In the genomic region with DNA sequence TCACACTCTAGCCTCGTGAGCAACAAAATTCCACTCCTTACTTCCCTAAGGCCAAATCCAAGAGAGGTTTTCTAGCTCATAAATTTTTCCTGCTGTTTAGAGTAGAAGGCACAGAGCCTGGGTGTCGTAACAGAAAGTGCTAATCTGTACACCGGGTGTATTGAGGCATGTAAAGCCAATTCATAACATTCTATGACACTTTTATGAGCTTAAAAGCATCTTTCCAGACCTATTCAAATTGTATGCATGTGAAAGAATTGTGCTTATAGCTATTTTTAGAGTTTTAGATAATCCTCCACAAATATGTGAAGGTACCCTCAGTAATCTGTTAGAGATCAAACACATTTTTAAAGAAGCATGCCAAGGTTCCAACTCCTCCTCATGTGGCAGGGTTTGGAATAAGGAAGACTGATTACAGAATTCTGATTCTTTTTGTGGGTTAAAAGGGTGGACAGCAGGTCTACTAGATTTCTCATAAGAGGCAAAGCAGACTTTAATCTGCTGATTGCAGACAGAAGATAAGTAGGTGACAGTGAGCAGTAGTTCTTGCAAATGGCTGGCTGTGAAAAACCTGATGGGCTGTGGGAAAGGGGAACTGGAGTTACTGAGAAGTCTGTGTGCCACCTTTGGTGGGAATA, we compare ENCODE assay signal across 23 cellular contexts. TPM values are rescaled to one million over a fixed set of nuclear protein-coding genes. Genes with fewer than 3 reads are reported as not detected.
DNase-seq lines count a peak whose midpoint lies in the region; ATAC-seq, FAIRE-seq and TF ChIP-seq lines count a peak whose summit lies in the region.
"Had no signal": no experiment of that assay in that cellular context is flagged by ENCODE, and none has a peak within 500 bp of the region (broad histone marks: within the 10 kb centered on the region; RNA-seq: fewer than 3 reads in every experiment).

No MANE protein-coding gene starts in this region.

- H4K5ac ChIP-seq in mesendoderm (ENCODE audit: low read length), result no peak overlapping the region

- H3K9ac ChIP-seq in astrocyte (ENCODE audit: low read length), result no peak overlapping the region
- no peak overlapping the region for H3K9ac ChIP-seq in mesendoderm (ENCODE audit: low read length)

- no peak overlapping the region for H2BK120ac ChIP-seq in mesendoderm (ENCODE audit: low read depth, low read length)

- no peak overlapping the region for H2AFZ ChIP-seq in astrocyte (ENCODE audit: low read depth, low read length)

- in situ Hi-C loops in HAP-1 (cut with MboI; ENCODE audit: low sequenced_read_pairs), result no loop called here

- no peak overlapping the region for H3K4me3 ChIP-seq in AG10803 (ENCODE audit: low read length)
- no peak overlapping the region for H3K4me3 ChIP-seq in HAP-1
- H3K4me3 ChIP-seq in astrocyte (ENCODE audit: insufficient read depth, low read depth, low read length), result no peak overlapping the region
- no peak overlapping the region for H3K4me3 ChIP-seq in mesendoderm (ENCODE audit: low read length)
- H3K4me3 ChIP-seq: MG63, right atrium auricular region, suprapubic skin had no signal

- no peak overlapping the region for H3K4me2 ChIP-seq in astrocyte (ENCODE audit: low read length)
- H3K4me2 ChIP-seq in mesendoderm (ENCODE audit: low read length), result no peak overlapping the region

- H3K27me3 Mint-ChIP-seq in astrocyte (ENCODE audit: low read depth, unreplicated experiment), result no peaks in the 10 kb centered on the region
- H3K27me3 Mint-ChIP-seq: activated CD4-positive, alpha-beta T cell treated with anti-CD3 and anti-CD28 coated beads, Interleukin-2, amount 10 ng/mL, durations not matched to agents 7 days and 5 days had no signal

- H4K20me1 ChIP-seq in astrocyte (ENCODE audit: insufficient read depth, low read length), result no peaks in the 10 kb centered on the region

- H3K18ac ChIP-seq in mesendoderm (ENCODE audit: low read length), result no peak overlapping the region

- no peak overlapping the region for H2AK5ac ChIP-seq in mesendoderm (ENCODE audit: low read length)

- H3K27me3 ChIP-seq in HAP-1 (ENCODE audit: low read depth) (no peaks in the 10 kb centered on the region), astrocyte (ENCODE audit: insufficient read depth, low read length) (no peaks in the 10 kb centered on the region), mesendoderm (ENCODE audit: insufficient read depth, low read length, poor library complexity) (no peaks in the 10 kb centered on the region)
- H3K27me3 ChIP-seq: MG63, right atrium auricular region, suprapubic skin had no signal

- peak; percentile 58 for FAIRE-seq in astrocyte (lab: Jason Lieb, UNC)
- FAIRE-seq: TTC549 had no signal

- H3K36me3 ChIP-seq in HAP-1 (replicated peaks) (no peaks in the 10 kb centered on the region), astrocyte (ENCODE audit: insufficient read depth, low read length) (no peaks in the 10 kb centered on the region), mesendoderm (ENCODE audit: control insufficient read depth, insufficient read depth, low read length) (no peaks in the 10 kb centered on the region)
- H3K36me3 ChIP-seq: MG63, right atrium auricular region, suprapubic skin had no signal

- no peak overlapping the region for H3K4ac ChIP-seq in mesendoderm (ENCODE audit: low read depth, low read length)

- H3K79me1 ChIP-seq in mesendoderm (ENCODE audit: low read length), result no peaks in the 10 kb centered on the region

- no peak overlapping the region for H4K8ac ChIP-seq in mesendoderm (ENCODE audit: low read depth, low read length)

- TF ChIP-seq CTCF in AG10803 (conservative IDR thresholded peaks at IDR 0.05; ENCODE audit: low read length) (no peak), astrocyte (IDR thresholded peaks at IDR 0.05; ENCODE audit: insufficient read depth, low read depth, low read length) (no peak)

- no peak overlapping the region for H2BK15ac ChIP-seq in mesendoderm (replicated peaks; ENCODE audit: low read depth)

- H3K27ac ChIP-seq in astrocyte (ENCODE audit: low read depth, low read length), result no peak overlapping the region
- H3K27ac ChIP-seq in mesendoderm (ENCODE audit: low read depth, low read length), result no peak overlapping the region
- H3K27ac ChIP-seq: right atrium auricular region, suprapubic skin had no signal

- H3K79me2 ChIP-seq in astrocyte (ENCODE audit: insufficient read depth, low read length) (no peaks in the 10 kb centered on the region), mesendoderm (ENCODE audit: control insufficient read depth, insufficient read depth, low read length) (no peaks in the 10 kb centered on the region)

- H3K4me1 ChIP-seq in HAP-1 (peaks cover 62% of the 10 kb centered on the region), astrocyte (ENCODE audit: insufficient read depth, low read length) (no peaks in the 10 kb centered on the region), mesendoderm (ENCODE audit: control insufficient read depth, low read depth, low read length) (no peaks in the 10 kb centered on the region)
- H3K4me1 ChIP-seq: right atrium auricular region, suprapubic skin had no signal

- H3K27ac Mint-ChIP-seq in astrocyte (ENCODE audit: unreplicated experiment), result no peak overlapping the region
- H3K27ac Mint-ChIP-seq: activated CD4-positive, alpha-beta T cell treated with anti-CD3 and anti-CD28 coated beads, Interleukin-2, amount 10 ng/mL, durations not matched to agents 7 days and 5 days had no signal

- H3K4me1 Mint-ChIP-seq in astrocyte (ENCODE audit: low read depth, unreplicated experiment), result peaks cover 2% of the 10 kb centered on the region
- H3K4me1 Mint-ChIP-seq: activated CD4-positive, alpha-beta T cell treated with anti-CD3 and anti-CD28 coated beads, Interleukin-2, amount 10 ng/mL, durations not matched to agents 7 days and 5 days had no signal

- no peak for ATAC-seq in left colon
- ATAC-seq: esophagus mucosa had no signal

- H3K4me3 Mint-ChIP-seq in astrocyte (ENCODE audit: unreplicated experiment), result no peak overlapping the region
- H3K4me3 Mint-ChIP-seq: activated CD4-positive, alpha-beta T cell treated with anti-CD3 and anti-CD28 coated beads, Interleukin-2, amount 10 ng/mL, durations not matched to agents 7 days and 5 days had no signal

- no peak overlapping the region for H3K23ac ChIP-seq in mesendoderm (ENCODE audit: low read length)

- no peak overlapping the region for H3K56ac ChIP-seq in mesendoderm (ENCODE audit: low read length)

- no peak overlapping the region for H2BK5ac ChIP-seq in mesendoderm (ENCODE audit: low read length)

- no peaks in the 10 kb centered on the region for H3K9me3 Mint-ChIP-seq in astrocyte (ENCODE audit: unreplicated experiment)
- H3K9me3 Mint-ChIP-seq: activated CD4-positive, alpha-beta T cell treated with anti-CD3 and anti-CD28 coated beads, Interleukin-2, amount 10 ng/mL, durations not matched to agents 7 days and 5 days had no signal

- no CpG with 5 or more reads among the region's 3 CpGs for WGBS in mesendoderm (ENCODE audit: extremely low coverage, insufficient coverage, low lambda C conversion rate)

- no peaks in the 10 kb centered on the region for H3K36me3 Mint-ChIP-seq in astrocyte (ENCODE audit: low read depth, unreplicated experiment)

- intact Hi-C loops in left colon (cut with DNase I, micrococcal nuclease), result no loop called here

- peak; percentile 51 for DNase-seq in AG10803 (ENCODE audit: low read depth)
- DNase-seq in HAP-1 (ENCODE audit: low spot score in 2 of 2), result peak; percentile 74 to 99
- DNase-seq in astrocyte (ENCODE audit: low read depth), result peak; percentile 1
- peak; percentile 26 for DNase-seq in mesendoderm
- no peak for DNase-seq in COLO668 (lab: John Stamatoyannopoulos, UW; ENCODE audit: unreplicated experiment)
- no peak for DNase-seq in left colon
- DNase-seq in NCI-H2227 (lab: John Stamatoyannopoulos, UW; ENCODE audit: unreplicated experiment), result no peak
- DNase-seq: activated CD4-positive, alpha-beta T cell treated with anti-CD3 and anti-CD28 coated beads, Interleukin-2, amount 10 ng/mL, durations not matched to agents 7 days and 5 days; activated CD8-positive, alpha-beta memory T cell treated with anti-CD3 and anti-CD28 coated beads, Interleukin-2, amount 50 U/mL, for 4 hours; caudate nucleus; H7; MG63; NCI-H1694; occipital lobe; RPMI8226 had no signal

- no peaks in the 10 kb centered on the region for H3K9me3 ChIP-seq in HAP-1
- no peaks in the 10 kb centered on the region for H3K9me3 ChIP-seq in astrocyte (ENCODE audit: insufficient read depth, low read depth, low read length)
- H3K9me3 ChIP-seq: MG63, right atrium auricular region, suprapubic skin had no signal

RNA-seq across cellular contexts. Expression of gene LRCH2, which starts 25.5 kb away (rescaled TPM):
- 4.6 and 5.8 TPM in 2 replicates for total RNA-seq in astrocyte
- polyA plus RNA-seq in mesendoderm (2013, experiment 1 of 2), result 2.1 TPM
- polyA plus RNA-seq in mesendoderm (2013, experiment 2 of 2), result 2.2 TPM
- 1 to 10 TPM in 1 of 2 donors, under 1 TPM in 1; 0.61 to 2.2 TPM for total RNA-seq in left colon
- total RNA-seq: activated CD4-positive, alpha-beta T cell treated with anti-CD3 and anti-CD28 coated beads, Interleukin-2, amount 10 ng/mL, durations not matched to agents 7 days and 5 days had no signal

RNA-seq across cellular contexts. Expression of gene LUZP4, which starts 30.2 kb away (rescaled TPM):
- not detected in 2 replicates for total RNA-seq in astrocyte
- polyA plus RNA-seq in mesendoderm (2013, experiment 1 of 2), result not detected
- polyA plus RNA-seq in mesendoderm (2013, experiment 2 of 2), result not detected
- total RNA-seq in left colon, result not detected
- total RNA-seq: activated CD4-positive, alpha-beta T cell treated with anti-CD3 and anti-CD28 coated beads, Interleukin-2, amount 10 ng/mL, durations not matched to agents 7 days and 5 days; dermis microvascular lymphatic vessel endothelial cell; esophagus mucosa; glomerular endothelial cell; H7; lower leg skin; occipital lobe; right atrium auricular region; suprapubic skin had no signal
- polyA plus RNA-seq: adipose tissue had no signal

Comparison
In these comparisons a context has a peak if more than half of its experiments do, and no peak if none do; other contexts are left out.
1. DNase-seq: peak in AG10803 (single experiment), HAP-1 (2 of 2), astrocyte (single experiment) and mesendoderm (single experiment); none in COLO668 (single experiment), left colon (0 of 2) and NCI-H2227 (single experiment).